ENCODE assay signal across 16 cellular contexts in genomic region chr1:86798608-86799291, GRCh38.
DNase-seq lines count a peak whose midpoint lies in the region; ATAC-seq and TF ChIP-seq lines count a peak whose summit lies in the region.
"Had no signal": no experiment of that assay in that cellular context is flagged by ENCODE, and none has a peak within 500 bp of the region (broad histone marks: within the 10 kb centered on the region; RNA-seq: fewer than 3 reads in every experiment).

No MANE protein-coding gene starts in this region.

- no peaks in the 10 kb centered on the region for H3K9me3 Mint-ChIP-seq in memory B cell

- no peaks in the 10 kb centered on the region for H3K27me3 ChIP-seq in dorsolateral prefrontal cortex
- H3K27me3 ChIP-seq: BLaER1, neural progenitor cell had no signal

- H3K4me1 Mint-ChIP-seq in memory B cell: peaks cover 19% of the 10 kb centered on the region
- H3K4me1 Mint-ChIP-seq: neural progenitor cell had no signal

- DNase-seq in memory B cell (ENCODE audit: low spot score in 2 of 2) (peak in 1 of 2 donors; percentile 13), cortex of kidney (lab: John Stamatoyannopoulos, UW) (no peak), T1000 (lab: John Stamatoyannopoulos, UW) (no peak), dorsolateral prefrontal cortex (no peak), Right ventricle myocardium inferior (ENCODE audit: missing footprints) (no peak)
- DNase-seq: activated naive CD4-positive, alpha-beta T cell treated with Interleukin-2 at 50 U/mL for 16 hours; foreskin melanocyte; NCI-H1930; stimulated activated CD4-positive, alpha-beta T cell treated with anti-CD3 and anti-CD28 coated beads, Interleukin-4, amount 100 ng/mL, for 4 hours; stimulated activated naive CD4-positive, alpha-beta T cell had no signal

- ATAC-seq in GM18858 (IDR thresholded peaks at IDR 0.05; ENCODE audit: unreplicated experiment): peak; percentile 74
- peak; percentile 65 for ATAC-seq in GM21619 (IDR thresholded peaks at IDR 0.05; ENCODE audit: unreplicated experiment)
- peak; percentile 65 for ATAC-seq in HG03354 (IDR thresholded peaks at IDR 0.05; ENCODE audit: poor library complexity, severe bottlenecking, unreplicated experiment)
- ATAC-seq in memory B cell (ENCODE audit: low read depth): peak; percentile 90
- ATAC-seq in Right ventricle myocardium inferior: no peak

- H3K36me3 Mint-ChIP-seq in memory B cell: no peaks in the 10 kb centered on the region
- H3K36me3 Mint-ChIP-seq: neural progenitor cell had no signal

- no peak overlapping the region for H3K4me3 Mint-ChIP-seq in memory B cell
- H3K4me3 Mint-ChIP-seq: neural progenitor cell had no signal

- H3K27me3 Mint-ChIP-seq in memory B cell: no peaks in the 10 kb centered on the region

- intact Hi-C loops in dorsolateral prefrontal cortex (cut with DNase I): no loop called here
- intact Hi-C loops in Right ventricle myocardium inferior (cut with DNase I): no loop called here

- no peak for TF ChIP-seq CTCF in dorsolateral prefrontal cortex (IDR thresholded peaks at IDR 0.05 in 54 of 56, conservative IDR thresholded peaks at IDR 0.05 in 2 of 56; ENCODE audit: low read depth in 1 of 56, partially characterized antibody in 56 of 56)

- H3K4me3 ChIP-seq in dorsolateral prefrontal cortex: no peak overlapping the region
- H3K4me3 ChIP-seq: BLaER1, lung, neural progenitor cell had no signal

- no peak overlapping the region for H3K27ac ChIP-seq in dorsolateral prefrontal cortex
- H3K27ac ChIP-seq: BLaER1, neural progenitor cell had no signal

- peak overlapping the region; percentile 60 for H3K27ac Mint-ChIP-seq in memory B cell
- H3K27ac Mint-ChIP-seq: neural progenitor cell had no signal
